In genomic region chr2:190336420-190336819, GRCh38 we compare ENCODE assay signal across 27 cellular contexts.
"Had no signal": no experiment of that assay in that cellular context is flagged by ENCODE, and none has a peak within 500 bp of the region (broad histone marks: within the 10 kb centered on the region; RNA-seq: fewer than 3 reads in every experiment).

No MANE protein-coding gene starts in this region.

- H3K36me3 ChIP-seq: stomach, suprapubic skin, thoracic aorta, thyroid gland, tibial artery, tibial nerve, transverse colon, upper lobe of left lung, upper lobe of right lung, uterus, vagina had no signal

- DNase-seq: stimulated activated CD4-positive, alpha-beta T cell treated with anti-CD3 and anti-CD28 coated beads, Interleukin-2, amount 100 ng/mL, for 48 hours; stimulated activated CD4-positive, alpha-beta T cell treated with anti-CD3 and anti-CD28 coated beads, Interleukin-4, amount 100 ng/mL, for 1 hour; stimulated activated CD4-positive, alpha-beta T cell treated with anti-CD3 and anti-CD28 coated beads, Interleukin-4, amount 100 ng/mL, for 24 hours; stimulated activated CD4-positive, alpha-beta T cell treated with anti-CD3 and anti-CD28 coated beads, Interleukin-4, amount 100 ng/mL, for 4 hours; stimulated activated CD8-positive, alpha-beta memory T cell treated with anti-CD3 and anti-CD28 coated beads, Interleukin-4, amount 100 ng/mL, for 48 hours; stimulated activated naive B cell treated with anti-CD40 and anti-IgM and Interleukin-4, amounts not matched to agents 10 μg/mL and 1 μg/mL and 100 μg/mL, for 72 hours; stimulated activated naive CD4-positive, alpha-beta T cell; stimulated activated naive CD4-positive, alpha-beta T cell treated with Interleukin-2 at 50 U/mL for 16 hours; stimulated activated naive CD8-positive, alpha-beta T cell treated with anti-CD3 and anti-CD28 coated beads, Interleukin-15, amount 100 ng/mL, for 72 hours; stimulated activated naive CD8-positive, alpha-beta T cell treated with anti-CD3 and anti-CD28 coated beads, Interleukin-15, Interleukin-2, amounts not matched to agents 100 U/mL and 50 U/mL, for 24 hours; stomach; substantia nigra; testis; thyroid gland; tibial artery; transverse colon; trophoblast cell; upper lobe of left lung; upper lobe of right lung; uterus had no signal

- H3K9me3 ChIP-seq: stomach, suprapubic skin, testis, thoracic aorta, thyroid gland, tibial artery, tibial nerve, transverse colon, upper lobe of left lung, upper lobe of right lung, uterus, vagina had no signal

- H3K27me3 ChIP-seq: stomach, suprapubic skin, testis, thyroid gland, tibial artery, tibial nerve, transverse colon, upper lobe of left lung, upper lobe of right lung, uterus, vagina had no signal

- H3K4me3 ChIP-seq: stomach, suprapubic skin, testis, thoracic aorta, thyroid gland, tibial artery, tibial nerve, transverse colon, upper lobe of left lung, upper lobe of right lung, uterus, vagina had no signal

- ATAC-seq: stimulated activated effector memory CD8-positive, alpha-beta T cell treated with anti-CD3 and anti-CD28 coated beads, Interleukin-12 subunit alpha, Interleukin-12 subunit beta, amount 100 ng/mL, for 72 hours; stimulated activated memory B cell treated with anti-CD40 and anti-IgM and Interleukin-4, amounts not matched to agents 10 μg/mL and 1 μg/mL and 100 μg/mL, for 72 hours; stimulated activated naive B cell treated with anti-CD40 and anti-IgM and Interleukin-4, amounts not matched to agents 10 μg/mL and 1 μg/mL and 100 μg/mL, for 72 hours; stimulated activated naive CD8-positive, alpha-beta T cell treated with anti-CD3 and anti-CD28 coated beads, Interleukin-15, amount 100 ng/mL, for 72 hours; stimulated activated naive CD8-positive, alpha-beta T cell treated with anti-CD3 and anti-CD28 coated beads, Interleukin-15, Interleukin-2, amounts not matched to agents 100 U/mL and 50 U/mL, for 24 hours; upper lobe of right lung had no signal

- H3K27ac ChIP-seq: stomach, suprapubic skin, testis, thoracic aorta, thyroid gland, tibial artery, tibial nerve, transverse colon, upper lobe of right lung, uterus, vagina had no signal

- H3K4me1 ChIP-seq: testis, thyroid gland, tibial nerve, uterus, vagina had no signal

- FAIRE-seq: urothelium cell line had no signal
